21 cellular contexts compared by ENCODE assay signal in genomic region chr2:19158899-19159298, GRCh38.
DNase-seq lines count a peak whose midpoint lies in the region; FAIRE-seq and TF ChIP-seq lines count a peak whose summit lies in the region.
"Had no signal": no experiment of that assay in that cellular context is flagged by ENCODE, and none has a peak within 500 bp of the region (broad histone marks: within the 10 kb centered on the region; RNA-seq: fewer than 3 reads in every experiment).

No MANE protein-coding gene starts in this region.

- FAIRE-seq in GM12892 (lab: Jason Lieb, UNC): no peak

- TF ChIP-seq CTCF in WERI-Rb-1 (IDR thresholded peaks at IDR 0.05; ENCODE audit: low read depth, low read length) (no peak), right atrium auricular region (IDR thresholded peaks at IDR 0.05) (no peak), ovary (IDR thresholded peaks at IDR 0.05) (no peak)

- H3K9me3 ChIP-seq in WERI-Rb-1 (ENCODE audit: severe bottlenecking) (peaks cover 7% of the 10 kb centered on the region), right atrium auricular region (peaks cover 0 to 11% of the 10 kb centered on the region in 2 donors), ovary (no peaks in the 10 kb centered on the region)
- H3K9me3 ChIP-seq: A549, BE2C, Peyer's patch, SJSA1 had no signal

- H3K36me3 ChIP-seq in WERI-Rb-1: no peaks in the 10 kb centered on the region
- no peaks in the 10 kb centered on the region for H3K36me3 ChIP-seq in right atrium auricular region
- H3K36me3 ChIP-seq in ovary: no peaks in the 10 kb centered on the region
- H3K36me3 ChIP-seq: BE2C, Peyer's patch, SJSA1 had no signal

- TF ChIP-seq POLR2A in ovary (IDR thresholded peaks at IDR 0.05) (no peak), GM12892 (IDR thresholded peaks at IDR 0.05; ENCODE audit: low read depth, low read length) (no peak)

- H3K27me3 ChIP-seq in WERI-Rb-1 (ENCODE audit: insufficient read depth, low read depth, severe bottlenecking): peaks cover 68% of the 10 kb centered on the region
- H3K27me3 ChIP-seq in right atrium auricular region: no peaks in the 10 kb centered on the region
- no peaks in the 10 kb centered on the region for H3K27me3 ChIP-seq in ovary
- H3K27me3 ChIP-seq: BE2C, Peyer's patch, SJSA1 had no signal

- intact Hi-C loops in ovary (cut with DNase I): no loop called here

- H3K27ac ChIP-seq in WERI-Rb-1 (no peak overlapping the region), right atrium auricular region (no peak overlapping the region), ovary (no peak overlapping the region)
- H3K27ac ChIP-seq: A549, Peyer's patch, SJSA1 had no signal

- H3K4me1 ChIP-seq in right atrium auricular region (no peaks in the 10 kb centered on the region), ovary (ENCODE audit: insufficient read depth) (no peaks in the 10 kb centered on the region)
- H3K4me1 ChIP-seq: A549, BE2C, Peyer's patch, SJSA1 had no signal

- no peak overlapping the region for H3K4me3 ChIP-seq in WERI-Rb-1 (ENCODE audit: low read depth, low read length)
- H3K4me3 ChIP-seq in right atrium auricular region: no peak overlapping the region
- no peak overlapping the region for H3K4me3 ChIP-seq in ovary
- H3K4me3 ChIP-seq: A549, Peyer's patch, SJSA1 had no signal

- TF ChIP-seq EP300 in ovary (IDR thresholded peaks at IDR 0.05): no peak

- peak; percentile 18 for DNase-seq in D341Med (ENCODE audit: low spot score)
- DNase-seq in EL: peak; percentile 13
- DNase-seq in NCI-H82 (lab: John Stamatoyannopoulos, UW): peak; percentile 98
- peak; percentile 47 for DNase-seq in WERI-Rb-1
- DNase-seq in right atrium auricular region (ENCODE audit: low spot score): no peak
- DNase-seq in glomerular visceral epithelial cell (ENCODE audit: extremely low spot score): no peak
- no peak for DNase-seq in ovary
- no peak for DNase-seq in GM12892 (ENCODE audit: insufficient read length)
- DNase-seq: BE2C, DND-41, GDM1, GOT3, Karpas-422, NCI-H1694, NCI-H2081, NCI-H446, NCI-H748 treated with DMSO at 0.1 percent for 48 hours, Peyer's patch, SW 1271 had no signal

- WGBS in ovary, 3 donors: 91 to 94% (median 92%) methylated on average over 4 of the region's 4 CpGs

Comparison
In these comparisons a context has a peak if more than half of its experiments do, and no peak if none do; other contexts are left out.
1. DNase-seq: peak in D341Med (single experiment), EL (single experiment), NCI-H82 (single experiment) and WERI-Rb-1 (single experiment); none in right atrium auricular region (single experiment), glomerular visceral epithelial cell (single experiment), ovary (0 of 5) and GM12892 (single experiment).